In genomic region chrX:2503591-2504500, GRCh38 we compare ENCODE assay signal across 23 cellular contexts. TPM values are rescaled to one million over a fixed set of nuclear protein-coding genes. Genes with fewer than 3 reads are reported as not detected.
DNase-seq lines count a peak whose midpoint lies in the region; ATAC-seq, FAIRE-seq and TF ChIP-seq lines count a peak whose summit lies in the region.
"Had no signal": no experiment of that assay in that cellular context is flagged by ENCODE, and none has a peak within 500 bp of the region (broad histone marks: within the 10 kb centered on the region; RNA-seq: fewer than 3 reads in every experiment).

No MANE protein-coding gene starts in this region.

- no peak overlapping the region for H4K91ac ChIP-seq in H1 (replicated peaks; ENCODE audit: insufficient read length, low read length)

- peaks cover 4 to 20% (median 11%) of the 10 kb centered on the region in 4 donors for H3K4me1 Mint-ChIP-seq in CD4-positive, CD25-positive, alpha-beta regulatory T cell
- H3K4me1 Mint-ChIP-seq in GM23338 (peaks cover 5% of the 10 kb centered on the region; the same call in 2 of the 3 replicates), neural progenitor cell (peaks cover 14% of the 10 kb centered on the region)

- TF ChIP-seq EP300 in H1 (IDR thresholded peaks at IDR 0.05; ENCODE audit: borderline replicate concordance in 1 of 2, low read depth in 2 of 2, low read length in 2 of 2): no peak

- intact Hi-C loops in Right ventricle myocardium inferior (cut with DNase I): no loop called here

- DNase-seq in CD4-positive, CD25-positive, alpha-beta regulatory T cell: no peak
- DNase-seq in GM23338 (ENCODE audit: low spot score) (no peak), H1 (ENCODE audit: low read depth in 1 of 2, low spot score in 2 of 2) (no peak), neural progenitor cell (ENCODE audit: low spot score) (no peak), Right ventricle myocardium inferior (ENCODE audit: missing footprints) (no peak), mucosa of gallbladder (ENCODE audit: low spot score) (no peak)
- DNase-seq: activated gamma-delta T cell treated with Interleukin-2 at 50 U/mL for 16 hours, amygdala, NCI-H1105 treated with DMSO at 0.1 percent for 48 hours, NCI-H2081, NCI-H446, nucleus accumbens, PC-3, retina, SHP77 treated with DMSO at 0.1 percent for 48 hours, SW 1271, tibial artery had no signal

- H4K5ac ChIP-seq in H1 (ENCODE audit: insufficient read length, low read depth, low read length): no peak overlapping the region

- no peak overlapping the region for H3K23ac ChIP-seq in H1 (ENCODE audit: insufficient read length)

- no peak overlapping the region for H2BK120ac ChIP-seq in H1 (replicated peaks; ENCODE audit: low read depth, low read length)

- H3F3A ChIP-seq in GM23338 (replicated peaks; ENCODE audit: low read depth) (peaks cover 7% of the 10 kb centered on the region), neural progenitor cell (ENCODE audit: low read depth) (peaks cover 22% of the 10 kb centered on the region)

- H3K27ac Mint-ChIP-seq in CD4-positive, CD25-positive, alpha-beta regulatory T cell: peak overlapping the region in 1 of 3 donors; percentile 83
- H3K27ac Mint-ChIP-seq in GM23338: peak overlapping the region; percentile 21; the same call in 1 of the 2 replicates
- no peak overlapping the region for H3K27ac Mint-ChIP-seq in neural progenitor cell
- H3K27ac Mint-ChIP-seq: stimulated activated naive CD8-positive, alpha-beta T cell treated with anti-CD3 and anti-CD28 coated beads, Interleukin-15, Interleukin-2, amounts not matched to agents 100 ng/mL and 50 ng/mL, for 24 hours had no signal

- ATAC-seq in CD4-positive, CD25-positive, alpha-beta regulatory T cell (ENCODE audit: low read depth in 2 of 2): no peak
- ATAC-seq in GM23338 (no peak), GM21381 (IDR thresholded peaks at IDR 0.05; ENCODE audit: unreplicated experiment) (no peak), Right ventricle myocardium inferior (no peak), HG03025 (IDR thresholded peaks at IDR 0.05; ENCODE audit: low FRiP score, unreplicated experiment) (no peak)
- ATAC-seq: HepG2, PC-3 had no signal

- no peaks in the 10 kb centered on the region for H3K36me3 Mint-ChIP-seq in CD4-positive, CD25-positive, alpha-beta regulatory T cell
- peaks cover 4% of the 10 kb centered on the region; the same call in 2 of the 3 replicates for H3K36me3 Mint-ChIP-seq in GM23338 (ENCODE audit: low read depth)
- no peaks in the 10 kb centered on the region for H3K36me3 Mint-ChIP-seq in neural progenitor cell

- no peaks in the 10 kb centered on the region for H3K9me2 ChIP-seq in GM23338 (ENCODE audit: insufficient read depth)

- no peaks in the 10 kb centered on the region for H3K27me3 ChIP-seq in CD4-positive, CD25-positive, alpha-beta regulatory T cell (ENCODE audit: control insufficient read depth, insufficient read depth, low read length)
- no peaks in the 10 kb centered on the region for H3K27me3 ChIP-seq in GM23338 (ENCODE audit: insufficient read depth)
- no peaks in the 10 kb centered on the region for H3K27me3 ChIP-seq in H1 (replicated peaks in 1 of 4; ENCODE audit: control insufficient read depth in 3 of 4, extremely low read depth in 1 of 4, insufficient read depth in 3 of 4, low read length in 3 of 4)
- no peaks in the 10 kb centered on the region for H3K27me3 ChIP-seq in neural progenitor cell
- H3K27me3 ChIP-seq: tibial artery had no signal

- no peak overlapping the region for H3K14ac ChIP-seq in H1 (ENCODE audit: insufficient read length)

- H2BK15ac ChIP-seq in H1 (ENCODE audit: low read length): no peak overlapping the region

- peak overlapping the region; percentile 3 to 89 (median 78) for H3K4me3 Mint-ChIP-seq in CD4-positive, CD25-positive, alpha-beta regulatory T cell
- H3K4me3 Mint-ChIP-seq in GM23338: no peak overlapping the region
- H3K4me3 Mint-ChIP-seq in neural progenitor cell: peak overlapping the region; percentile 44
- H3K4me3 Mint-ChIP-seq: stimulated activated naive CD8-positive, alpha-beta T cell treated with anti-CD3 and anti-CD28 coated beads, Interleukin-15, Interleukin-2, amounts not matched to agents 100 ng/mL and 50 ng/mL, for 24 hours had no signal

- 89% methylated on average over 12 of the region's 13 CpGs; no CpG with 5 or more reads in 1 of the 2 experiments for WGBS in H1 (ENCODE audit: extremely low coverage in 1 of 2, insufficient coverage in 1 of 2, insufficient read length in 1 of 2, insufficient replicate concordance in 2 of 2, low coverage in 1 of 2, low lambda C conversion rate in 2 of 2, missing lambda C conversion rate in 1 of 2), 2 experiments

- no peaks in the 10 kb centered on the region; the same call in 1 of the 2 replicates for H3K79me1 ChIP-seq in H1 (ENCODE audit: low read depth, low read length)

- no peak overlapping the region for H3K27ac ChIP-seq in CD4-positive, CD25-positive, alpha-beta regulatory T cell (ENCODE audit: insufficient read depth, low read length, poor library complexity, severe bottlenecking)
- H3K27ac ChIP-seq in GM23338 (ENCODE audit: low read depth) (no peak overlapping the region), H1 (ENCODE audit: low read depth, low read length) (no peak overlapping the region), neural progenitor cell (no peak overlapping the region)
- H3K27ac ChIP-seq: tibial artery had no signal

- no peak overlapping the region for H3K18ac ChIP-seq in H1 (ENCODE audit: extremely low read depth, low read length)

- CTCF ChIA-PET in H1 (lab: Charles Lee; ENCODE audit: partially characterized antibody): no interaction called here

- 0 out of 2 replicates have a peak overlapping the region, but pooled peaks have one; percentile 1 for H2AK5ac ChIP-seq in H1 (ENCODE audit: low read depth, low read length)

- TF ChIP-seq CTCF in GM23338 (conservative IDR thresholded peaks at IDR 0.05; ENCODE audit: low read depth in 2 of 2) (no peak), H1 (IDR thresholded peaks at IDR 0.05; ENCODE audit: control extremely low read depth in 1 of 3, insufficient read depth in 1 of 3, low read depth in 1 of 3, low read length in 3 of 3) (no peak), neural progenitor cell (IDR thresholded peaks at IDR 0.05) (no peak)

- no peak overlapping the region for H3K56ac ChIP-seq in H1 (replicated peaks; ENCODE audit: insufficient read length, low read depth, low read length)

- H3K9me3 ChIP-seq in CD4-positive, CD25-positive, alpha-beta regulatory T cell (ENCODE audit: control insufficient read depth in 2 of 2, low read length in 2 of 2): no peaks in the 10 kb centered on the region
- H3K9me3 ChIP-seq in H1 (ENCODE audit: insufficient read depth in 2 of 2, low read depth in 1 of 2, low read length in 1 of 2): no peaks in the 10 kb centered on the region
- no peaks in the 10 kb centered on the region for H3K9me3 ChIP-seq in neural progenitor cell (ENCODE audit: low read depth)
- H3K9me3 ChIP-seq: tibial artery had no signal

- H4K20me1 ChIP-seq in GM23338 (replicated peaks; ENCODE audit: insufficient read depth) (no peaks in the 10 kb centered on the region), H1 (replicated peaks in 1 of 2; ENCODE audit: control insufficient read depth in 1 of 2, insufficient read depth in 2 of 2, low read length in 2 of 2) (no peaks in the 10 kb centered on the region), neural progenitor cell (ENCODE audit: low read depth) (peaks cover 6% of the 10 kb centered on the region)

- FAIRE-seq in H1 (lab: Jason Lieb, UNC): no peak
- FAIRE-seq: GM12892, HepG2, TTC549 had no signal

- H3K36me3 ChIP-seq in CD4-positive, CD25-positive, alpha-beta regulatory T cell (ENCODE audit: control insufficient read depth, insufficient read depth, low read length): no peaks in the 10 kb centered on the region
- H3K36me3 ChIP-seq in GM23338 (ENCODE audit: insufficient read depth) (no peaks in the 10 kb centered on the region), H1 (ENCODE audit: control insufficient read depth in 2 of 4, insufficient read depth in 4 of 4, low read length in 3 of 4) (no peaks in the 10 kb centered on the region), neural progenitor cell (no peaks in the 10 kb centered on the region)
- H3K36me3 ChIP-seq: tibial artery had no signal

- H2BK5ac ChIP-seq in H1 (ENCODE audit: low read depth, low read length): no peak overlapping the region

- no peak overlapping the region for H3K4ac ChIP-seq in H1 (replicated peaks; ENCODE audit: insufficient read length, low read depth, low read length)

- peaks cover 10% of the 10 kb centered on the region for H3K4me1 ChIP-seq in CD4-positive, CD25-positive, alpha-beta regulatory T cell (ENCODE audit: control insufficient read depth, insufficient read depth, low read length, poor library complexity, severe bottlenecking)
- H3K4me1 ChIP-seq in GM23338 (ENCODE audit: insufficient read depth) (peaks cover 9% of the 10 kb centered on the region; the same call in 1 of the 2 replicates), H1 (replicated peaks in 1 of 4; ENCODE audit: control insufficient read depth in 3 of 4, insufficient read depth in 4 of 4, low read length in 3 of 4) (peaks cover 0 to 7% (median 3%) of the 10 kb centered on the region in 4 experiments; a peak in 5 of 7 replicates), neural progenitor cell (peaks cover 9% of the 10 kb centered on the region)

- TF ChIP-seq RAD21 in H1 (IDR thresholded peaks at IDR 0.05 in 1 of 2, conservative IDR thresholded peaks at IDR 0.05 in 1 of 2; ENCODE audit: low read depth in 2 of 2, low read length in 2 of 2): no peak

- H3K4me2 ChIP-seq in GM23338 (no peak overlapping the region), H1 (ENCODE audit: insufficient read depth in 1 of 2, low read depth in 2 of 2, low read length in 2 of 2) (no peak overlapping the region), neural progenitor cell (no peak overlapping the region)

- H3K4me3 ChIP-seq in CD4-positive, CD25-positive, alpha-beta regulatory T cell (ENCODE audit: low read depth, low read length): no peak overlapping the region
- H3K4me3 ChIP-seq in GM23338 (no peak overlapping the region), H1 (ENCODE audit: extremely low read depth in 1 of 4, insufficient read depth in 2 of 4, low read depth in 3 of 4, low read length in 4 of 4) (no peak overlapping the region), neural progenitor cell (no peak overlapping the region)
- H3K4me3 ChIP-seq: tibial artery had no signal

- no peak overlapping the region for H2BK12ac ChIP-seq in H1 (ENCODE audit: low read depth, low read length)

- no peak overlapping the region for H2BK20ac ChIP-seq in H1 (ENCODE audit: low read length)

- H3K23me2 ChIP-seq in H1 (ENCODE audit: low read depth, low read length): peaks cover 4% of the 10 kb centered on the region; the same call in 1 of the 2 replicates

- no peak overlapping the region for H3K9ac ChIP-seq in H1 (replicated peaks in 1 of 4; ENCODE audit: extremely low read depth in 1 of 4, low read depth in 3 of 4, low read length in 3 of 4)
- H3K9ac ChIP-seq in neural progenitor cell: no peak overlapping the region

- H3K27me3 Mint-ChIP-seq in CD4-positive, CD25-positive, alpha-beta regulatory T cell: peaks cover 5% of the 10 kb centered on the region
- H3K27me3 Mint-ChIP-seq in GM23338 (ENCODE audit: insufficient read depth, low read depth, poor library complexity) (peaks cover 15% of the 10 kb centered on the region), neural progenitor cell (ENCODE audit: insufficient read depth, low read depth) (peaks cover 17% of the 10 kb centered on the region)

- no peaks in the 10 kb centered on the region for H3K9me3 Mint-ChIP-seq in CD4-positive, CD25-positive, alpha-beta regulatory T cell
- H3K9me3 Mint-ChIP-seq in GM23338: no peaks in the 10 kb centered on the region
- no peaks in the 10 kb centered on the region for H3K9me3 Mint-ChIP-seq in neural progenitor cell
- H3K9me3 Mint-ChIP-seq: stimulated activated naive CD8-positive, alpha-beta T cell treated with anti-CD3 and anti-CD28 coated beads, Interleukin-15, Interleukin-2, amounts not matched to agents 100 ng/mL and 50 ng/mL, for 24 hours had no signal

- H3K79me2 ChIP-seq in GM23338 (replicated peaks; ENCODE audit: insufficient read depth) (peaks cover 14% of the 10 kb centered on the region), H1 (ENCODE audit: control insufficient read depth in 1 of 2, insufficient read depth in 2 of 2, low read length in 2 of 2) (peaks cover 5 to 13% of the 10 kb centered on the region in 2 experiments; a peak in 3 of 4 replicates), neural progenitor cell (ENCODE audit: low read depth) (peaks cover 15% of the 10 kb centered on the region)

- POLR2A ChIA-PET in H1 (lab: Charles Lee; ENCODE audit: partially characterized antibody): no interaction called here

- TF ChIP-seq POLR2A in H1 (IDR thresholded peaks at IDR 0.05; ENCODE audit: control extremely low read depth in 1 of 2, low read depth in 2 of 2, low read length in 2 of 2): no peak

- H4K8ac ChIP-seq in H1 (ENCODE audit: extremely low read depth, insufficient read depth, low read length): no peak overlapping the region

- no peak overlapping the region for H2AFZ ChIP-seq in GM23338
- no peak overlapping the region for H2AFZ ChIP-seq in H1 (ENCODE audit: low read length)
- no peak overlapping the region for H2AFZ ChIP-seq in neural progenitor cell (replicated peaks)

RNA-seq across cellular contexts. Expression of gene DHRSX, which starts 3.1 kb away (rescaled TPM):
- 18.4 TPM for total RNA-seq in CD4-positive, CD25-positive, alpha-beta regulatory T cell
- 10 to 100 TPM; 16.5 to 21.8 (median 19.2) TPM for polyA plus RNA-seq in CD4-positive, CD25-positive, alpha-beta regulatory T cell
- 18.5 and 33.9 TPM in 2 replicates for total RNA-seq in GM23338 (2014; rRNA removed; shearing (Covaris generic))
- polyA plus RNA-seq in GM23338 (2016; fragmentation: Nextera tagmentation; extraction: Ambion mirVana) (43.0 and 44.3 TPM in 2 replicates), H1 (2011; rRNA removed) (43.4 and 46.8 TPM in 2 replicates)
- 29.1 and 35.1 TPM in 2 replicates for total RNA-seq in H1 (2021; fragmentation: NEBNext Ultra II Directional; extraction: Animal tissue kit (Norgen Biotek cat#: 25700))
- 36.5 TPM for polyA plus RNA-seq in H1 (2011; cell fraction: cytosol; rRNA removed)
- polyA plus RNA-seq in H1 (2011; cell fraction: nucleus; rRNA removed): 54.8 TPM
- polyA plus RNA-seq in H1 (2012, experiment 1 of 2): 29.2 to 34.0 TPM (median 33.8 TPM) in 4 replicates
- polyA plus RNA-seq in H1 (2012, experiment 2 of 2): 30.9 TPM
- polyA plus RNA-seq in H1 (2013, experiment 1 of 2): 22.1 TPM
- polyA plus RNA-seq in H1 (2013, experiment 2 of 2): 23.6 TPM
- 51.6 and 57.5 TPM in 2 replicates for polyA minus RNA-seq in H1 (2011; rRNA and poly(A)+ RNA removed)
- polyA minus RNA-seq in H1 (2011; cell fraction: cytosol; rRNA and poly(A)+ RNA removed): 15.0 TPM
- 45.8 TPM for polyA minus RNA-seq in H1 (2011; cell fraction: nucleus; rRNA and poly(A)+ RNA removed)
- total RNA-seq in neural progenitor cell (ENCODE audit: low replicate concordance) (25.6 and 31.8 TPM in 2 replicates), Right ventricle myocardium inferior (31.0 TPM), mucosa of gallbladder (61.4 TPM)

RNA-seq across cellular contexts. Expression of gene ZBED1, which starts 3.1 kb away (rescaled TPM):
- 19.5 TPM for total RNA-seq in CD4-positive, CD25-positive, alpha-beta regulatory T cell
- 10 to 100 TPM; 28.5 to 39.2 (median 32.5) TPM for polyA plus RNA-seq in CD4-positive, CD25-positive, alpha-beta regulatory T cell
- 43.8 and 45.0 TPM in 2 replicates for total RNA-seq in GM23338 (2014; rRNA removed; shearing (Covaris generic))
- polyA plus RNA-seq in GM23338 (2016; fragmentation: Nextera tagmentation; extraction: Ambion mirVana) (16.1 and 16.4 TPM in 2 replicates), H1 (2011; rRNA removed) (28.5 and 41.4 TPM in 2 replicates)
- 45.8 and 46.4 TPM in 2 replicates for total RNA-seq in H1 (2021; fragmentation: NEBNext Ultra II Directional; extraction: Animal tissue kit (Norgen Biotek cat#: 25700))
- 33.4 TPM for polyA plus RNA-seq in H1 (2011; cell fraction: cytosol; rRNA removed)
- 34.7 TPM for polyA plus RNA-seq in H1 (2011; cell fraction: nucleus; rRNA removed)
- polyA plus RNA-seq in H1 (2012, experiment 1 of 2): 23.6 to 30.7 TPM (median 29.1 TPM) in 4 replicates
- polyA plus RNA-seq in H1 (2012, experiment 2 of 2): 29.3 TPM
- 19.5 TPM for polyA plus RNA-seq in H1 (2013, experiment 1 of 2)
- polyA plus RNA-seq in H1 (2013, experiment 2 of 2): 17.9 TPM
- polyA minus RNA-seq in H1 (2011; rRNA and poly(A)+ RNA removed): 29.9 and 30.2 TPM in 2 replicates
- 40.1 TPM for polyA minus RNA-seq in H1 (2011; cell fraction: cytosol; rRNA and poly(A)+ RNA removed)
- polyA minus RNA-seq in H1 (2011; cell fraction: nucleus; rRNA and poly(A)+ RNA removed): 31.7 TPM
- total RNA-seq in neural progenitor cell (ENCODE audit: low replicate concordance) (36.9 and 37.0 TPM in 2 replicates), Right ventricle myocardium inferior (64.8 TPM), mucosa of gallbladder (80.2 TPM)
